8 cellular contexts compared by ENCODE assay signal in the genomic region with DNA sequence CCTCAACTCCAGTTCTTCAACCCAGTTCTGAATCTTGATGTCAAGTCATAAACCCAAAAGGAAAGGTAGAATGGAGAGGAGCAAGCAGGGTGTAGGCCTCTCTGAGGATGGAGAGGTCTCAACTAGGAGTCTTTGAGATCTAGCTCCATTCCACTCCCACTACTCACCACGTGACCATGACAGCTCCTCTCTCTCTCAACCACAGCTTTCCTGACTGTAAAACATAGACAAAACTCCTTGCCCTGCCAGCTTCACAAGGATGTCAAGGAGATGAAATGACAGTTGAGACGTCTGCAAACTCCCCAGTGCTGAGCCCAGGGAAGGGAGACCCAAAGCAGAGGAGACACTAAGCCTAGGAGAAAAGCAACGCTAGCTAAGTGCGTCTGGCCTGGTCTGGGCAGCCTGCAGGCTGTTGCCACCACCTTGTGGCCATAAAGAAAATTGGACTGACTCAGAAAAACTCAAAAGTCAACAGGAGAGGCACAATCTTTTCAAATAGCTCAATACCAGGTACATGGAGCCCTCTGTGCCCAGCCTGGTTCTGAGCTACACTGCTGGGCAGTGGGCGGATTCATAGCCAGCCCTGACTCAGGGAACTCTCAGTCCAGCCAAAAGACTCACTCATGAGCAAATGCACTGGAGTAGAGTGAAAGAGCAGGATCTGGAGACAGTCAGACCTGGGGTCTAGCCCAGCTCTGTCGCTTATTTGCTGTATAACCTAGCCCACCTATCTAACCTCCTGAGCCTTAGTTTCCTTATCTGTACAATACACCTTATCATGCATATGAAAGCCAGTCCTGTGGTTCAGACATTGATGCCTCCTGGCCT. TPM values are rescaled to one million over a fixed set of nuclear protein-coding genes. Genes with fewer than 3 reads are reported as not detected.
DNase-seq lines count a peak whose midpoint lies in the region; ATAC-seq and TF ChIP-seq lines count a peak whose summit lies in the region.

No MANE protein-coding gene starts in this region.

- H3K4me3 Mint-ChIP-seq in T-cell, result peak overlapping the region in 1 of 3 donors; percentile 5
- no peak overlapping the region for H3K4me3 Mint-ChIP-seq in stimulated activated memory B cell treated with anti-CD40 and anti-IgM and Interleukin-4, amounts not matched to agents 10 μg/mL and 1 μg/mL and 100 μg/mL, for 72 hours

- DNase-seq in NCI-H146 (lab: John Stamatoyannopoulos, UW) (peak; percentile 37), NCI-H146 treated with DMSO at 0.1 percent for 48 hours (lab: John Stamatoyannopoulos, UW; ENCODE audit: unreplicated experiment) (no peak), M059J (ENCODE audit: low read depth) (peak; percentile 44), T-cell (peak in 24 of 34 experiments; percentile 7 to 46 (median 16)), cardiac fibroblast (ENCODE audit: low read depth in 2 of 2) (peak; percentile 70 to 74), kidney tubule cell (ENCODE audit: low spot score) (peak; percentile 68)

- H3K4me3 ChIP-seq in cardiac fibroblast (replicated peaks in 1 of 2; ENCODE audit: low read depth in 2 of 2, low read length in 2 of 2), result no peak overlapping the region

- TF ChIP-seq CTCF in cardiac fibroblast (IDR thresholded peaks at IDR 0.05; ENCODE audit: low read depth, low read length), result peak; percentile 85

- H3K27me3 Mint-ChIP-seq in T-cell, result no peaks in the 10 kb centered on the region
- H3K27me3 Mint-ChIP-seq in stimulated activated memory B cell treated with anti-CD40 and anti-IgM and Interleukin-4, amounts not matched to agents 10 μg/mL and 1 μg/mL and 100 μg/mL, for 72 hours, result no peaks in the 10 kb centered on the region

- H3K36me3 Mint-ChIP-seq in T-cell, result peaks cover 35% of the 10 kb centered on the region
- H3K36me3 Mint-ChIP-seq in stimulated activated memory B cell treated with anti-CD40 and anti-IgM and Interleukin-4, amounts not matched to agents 10 μg/mL and 1 μg/mL and 100 μg/mL, for 72 hours, result peaks cover 20% of the 10 kb centered on the region

- ATAC-seq in T-cell (replicated peaks in 1 of 4) (peak in 1 of 4 experiments; percentile 10), GM18502 (IDR thresholded peaks at IDR 0.05; ENCODE audit: poor library complexity, unreplicated experiment) (no peak)
- no peak for ATAC-seq in stimulated activated memory B cell treated with anti-CD40 and anti-IgM and Interleukin-4, amounts not matched to agents 10 μg/mL and 1 μg/mL and 100 μg/mL, for 72 hours

- no peaks in the 10 kb centered on the region for H3K9me3 Mint-ChIP-seq in T-cell
- no peaks in the 10 kb centered on the region for H3K9me3 Mint-ChIP-seq in stimulated activated memory B cell treated with anti-CD40 and anti-IgM and Interleukin-4, amounts not matched to agents 10 μg/mL and 1 μg/mL and 100 μg/mL, for 72 hours

- POLR2A ChIA-PET in T-cell (lab: Charles Lee), result interaction anchor here in 1 of 2 donors (0.6 kb wide), 1 partner anchor 1566 kb away, joined by 3 read pairs; no protein-coding TSS in a partner anchor

- CTCF ChIA-PET in T-cell (lab: Charles Lee), result interaction anchor here (0.6 to 3.0 kb wide), 23 partner anchors 9 to 1216 kb away, joined by 3 to 13 read pairs (median 4); no protein-coding TSS in a partner anchor

- peaks cover 35 to 55% (median 38%) of the 10 kb centered on the region in 3 donors for H3K4me1 Mint-ChIP-seq in T-cell
- peaks cover 39% of the 10 kb centered on the region for H3K4me1 Mint-ChIP-seq in stimulated activated memory B cell treated with anti-CD40 and anti-IgM and Interleukin-4, amounts not matched to agents 10 μg/mL and 1 μg/mL and 100 μg/mL, for 72 hours

- H3K27ac Mint-ChIP-seq in T-cell, result peak overlapping the region; percentile 29 to 59
- H3K27ac Mint-ChIP-seq in stimulated activated memory B cell treated with anti-CD40 and anti-IgM and Interleukin-4, amounts not matched to agents 10 μg/mL and 1 μg/mL and 100 μg/mL, for 72 hours, result peak overlapping the region; percentile 48

RNA-seq across cellular contexts. Expression of a gene that starts 3.4 kb away (rescaled TPM):
- 29.6 and 42.7 TPM in 2 replicates for total RNA-seq in M059J (2014; rRNA removed; shearing (Covaris generic))
- 10 to 100 TPM; 12.7 to 19.0 (median 18.3) TPM for total RNA-seq in T-cell
